23 cellular contexts compared by ENCODE assay signal in the genomic region with DNA sequence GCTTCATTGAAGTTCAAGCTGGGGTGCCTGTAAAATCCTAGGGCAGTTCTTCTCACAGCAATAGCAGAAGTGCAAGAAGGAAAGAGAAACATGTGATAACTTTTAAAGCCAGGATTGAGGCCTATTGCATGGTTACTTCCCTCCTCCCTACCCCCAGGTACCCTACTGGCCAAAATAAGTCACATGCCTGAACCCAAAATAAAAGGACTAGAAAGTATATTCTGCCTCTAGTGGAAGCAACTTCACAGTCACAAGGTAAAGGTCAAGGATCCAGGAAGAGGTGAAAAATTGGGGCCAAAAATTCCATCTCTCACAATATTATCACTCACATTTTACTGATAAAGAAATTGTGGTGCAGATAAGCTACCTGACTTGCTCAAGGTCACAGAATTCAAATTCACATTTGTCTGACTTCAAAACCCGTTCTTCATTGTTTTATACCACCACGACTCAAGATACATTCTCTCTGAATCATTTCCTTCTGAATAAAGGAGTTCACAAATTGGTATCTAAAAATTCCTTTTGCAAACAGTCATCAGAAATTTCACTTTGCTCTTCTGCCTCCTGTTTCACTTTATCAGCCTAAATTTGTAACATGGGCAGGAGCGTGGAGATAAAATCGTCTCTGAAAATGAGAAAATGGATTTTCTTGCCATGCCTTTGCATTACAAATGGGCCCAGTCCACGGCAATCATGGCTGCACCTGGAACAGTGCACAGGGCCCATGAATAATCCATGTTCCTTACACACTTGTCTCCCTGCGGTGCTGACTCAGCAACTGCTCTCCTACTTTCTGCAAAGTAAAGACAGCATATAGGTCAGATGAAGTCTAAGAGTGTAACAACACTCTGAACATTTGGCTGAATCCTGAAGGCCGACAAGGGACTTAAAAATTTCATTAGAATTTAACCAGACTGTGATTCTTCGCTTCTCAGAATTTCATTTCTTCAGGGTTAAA.
DNase-seq lines count a peak whose midpoint lies in the region; ATAC-seq and TF ChIP-seq lines count a peak whose summit lies in the region.
"Had no signal": no experiment of that assay in that cellular context is flagged by ENCODE, and none has a peak within 500 bp of the region (broad histone marks: within the 10 kb centered on the region; RNA-seq: fewer than 3 reads in every experiment).

No MANE protein-coding gene starts in this region.

- no peaks in the 10 kb centered on the region for H3K36me3 Mint-ChIP-seq in endodermal cell (ENCODE audit: low read depth)
- H3K36me3 Mint-ChIP-seq: CD14-positive monocyte; stimulated activated effector memory CD8-positive, alpha-beta T cell treated with anti-CD3 and anti-CD28 coated beads, Interleukin-12 subunit alpha, Interleukin-12 subunit beta, amount 100 ng/mL, for 72 hours had no signal

- TF ChIP-seq CTCF in RWPE2 (IDR thresholded peaks at IDR 0.05; ENCODE audit: poor library complexity, severe bottlenecking), result no peak
- peak; percentile 31 for TF ChIP-seq CTCF in endodermal cell (conservative IDR thresholded peaks at IDR 0.05)
- TF ChIP-seq CTCF in retinal pigment epithelial cell (conservative IDR thresholded peaks at IDR 0.05; ENCODE audit: low read depth, low read length), result peak; percentile 6
- no peak for TF ChIP-seq CTCF in MM.1S (IDR thresholded peaks at IDR 0.05; ENCODE audit: low read length)
- TF ChIP-seq CTCF in WERI-Rb-1 (IDR thresholded peaks at IDR 0.05; ENCODE audit: low read depth, low read length), result no peak

- WGBS in endodermal cell (ENCODE audit: insufficient coverage in 1 of 2, insufficient read length in 1 of 2), 2 experiments, result 93 to 95% methylated on average over 8 of the region's 8 CpGs

- peaks cover 4% of the 10 kb centered on the region for H3K9me3 Mint-ChIP-seq in endodermal cell

- H3K27ac ChIP-seq in RWPE2 (ENCODE audit: poor library complexity, severe bottlenecking), result peak overlapping the region; percentile 58
- no peak overlapping the region for H3K27ac ChIP-seq in endodermal cell (ENCODE audit: low read depth, low read length)
- no peak overlapping the region for H3K27ac ChIP-seq in MM.1S (ENCODE audit: low read length)
- H3K27ac ChIP-seq in WERI-Rb-1, result no peak overlapping the region
- H3K27ac ChIP-seq: skin epidermis had no signal

- H3K4me3 ChIP-seq in RWPE2 (ENCODE audit: severe bottlenecking) (no peak overlapping the region), endodermal cell (ENCODE audit: low read length) (no peak overlapping the region), retinal pigment epithelial cell (ENCODE audit: low read length) (no peak overlapping the region), MM.1S (ENCODE audit: low read length) (no peak overlapping the region), WERI-Rb-1 (ENCODE audit: low read depth, low read length) (no peak overlapping the region)
- H3K4me3 ChIP-seq: body of pancreas, mucosa of descending colon, skin epidermis had no signal

- no peaks in the 10 kb centered on the region for H3K79me2 ChIP-seq in MM.1S (ENCODE audit: low read length)

- H3K9me3 ChIP-seq in RWPE2 (ENCODE audit: severe bottlenecking) (no peaks in the 10 kb centered on the region), endodermal cell (ENCODE audit: control insufficient read depth, low read length) (peaks cover 8% of the 10 kb centered on the region), MM.1S (replicated peaks; ENCODE audit: insufficient read depth, low read length) (no peaks in the 10 kb centered on the region), WERI-Rb-1 (ENCODE audit: severe bottlenecking) (no peaks in the 10 kb centered on the region)
- H3K9me3 ChIP-seq: body of pancreas, mucosa of descending colon had no signal

- no peak overlapping the region for H3K4me2 ChIP-seq in MM.1S (ENCODE audit: low read depth, low read length)

- no peaks in the 10 kb centered on the region for H3K4me1 Mint-ChIP-seq in endodermal cell
- H3K4me1 Mint-ChIP-seq: activated CD4-positive, alpha-beta T cell treated with anti-CD3 and anti-CD28 coated beads for 36 hours; stimulated activated effector memory CD8-positive, alpha-beta T cell treated with anti-CD3 and anti-CD28 coated beads, Interleukin-12 subunit alpha, Interleukin-12 subunit beta, amount 100 ng/mL, for 72 hours; T-helper 17 cell had no signal

- H2AFZ ChIP-seq in MM.1S (ENCODE audit: low read length), result no peak overlapping the region

- H3K27me3 Mint-ChIP-seq in endodermal cell (ENCODE audit: insufficient read depth), result no peaks in the 10 kb centered on the region
- H3K27me3 Mint-ChIP-seq: T-helper 17 cell had no signal

- H3K27me3 ChIP-seq in RWPE2 (ENCODE audit: insufficient read depth, poor library complexity, severe bottlenecking), result no peaks in the 10 kb centered on the region
- no peaks in the 10 kb centered on the region for H3K27me3 ChIP-seq in endodermal cell (ENCODE audit: control insufficient read depth, insufficient read depth, low read length, poor library complexity, severe bottlenecking)
- H3K27me3 ChIP-seq in MM.1S (replicated peaks; ENCODE audit: insufficient read depth, low read length), result no peaks in the 10 kb centered on the region
- no peaks in the 10 kb centered on the region for H3K27me3 ChIP-seq in WERI-Rb-1 (ENCODE audit: insufficient read depth, low read depth, severe bottlenecking)
- H3K27me3 ChIP-seq: body of pancreas had no signal

- no peaks in the 10 kb centered on the region for H3F3A ChIP-seq in MM.1S (ENCODE audit: insufficient read depth, low read length)

- peaks cover 16% of the 10 kb centered on the region for H3K4me1 ChIP-seq in RWPE2 (ENCODE audit: insufficient read depth, poor library complexity, severe bottlenecking)
- no peaks in the 10 kb centered on the region for H3K4me1 ChIP-seq in endodermal cell (ENCODE audit: control insufficient read depth, insufficient read depth, low read length)
- H3K4me1 ChIP-seq in MM.1S (ENCODE audit: low read length), result no peaks in the 10 kb centered on the region
- H3K4me1 ChIP-seq: body of pancreas had no signal

- H3K9me2 ChIP-seq in MM.1S (replicated peaks; ENCODE audit: insufficient read depth, low read length), result no peaks in the 10 kb centered on the region

- no peak overlapping the region for H3K27ac Mint-ChIP-seq in endodermal cell
- H3K27ac Mint-ChIP-seq: activated CD4-positive, alpha-beta T cell treated with anti-CD3 and anti-CD28 coated beads for 36 hours; CD14-positive monocyte; HFFc6; stimulated activated effector memory CD8-positive, alpha-beta T cell treated with anti-CD3 and anti-CD28 coated beads, Interleukin-12 subunit alpha, Interleukin-12 subunit beta, amount 100 ng/mL, for 72 hours; T-helper 17 cell had no signal

- H3K4me3 Mint-ChIP-seq in endodermal cell, result no peak overlapping the region
- H3K4me3 Mint-ChIP-seq: activated CD4-positive, alpha-beta T cell treated with anti-CD3 and anti-CD28 coated beads for 36 hours; CD14-positive monocyte; HFFc6; stimulated activated effector memory CD8-positive, alpha-beta T cell treated with anti-CD3 and anti-CD28 coated beads, Interleukin-12 subunit alpha, Interleukin-12 subunit beta, amount 100 ng/mL, for 72 hours; T-helper 17 cell had no signal

- H3K9ac ChIP-seq in endodermal cell (ENCODE audit: extremely low read depth, low read length, poor library complexity, severe bottlenecking), result no peak overlapping the region
- H3K9ac ChIP-seq in MM.1S (ENCODE audit: low read length), result no peak overlapping the region

- ATAC-seq in RWPE2 (ENCODE audit: low read depth) (peak; percentile 75), HG03175 (IDR thresholded peaks at IDR 0.05; ENCODE audit: unreplicated experiment) (no peak)
- ATAC-seq: activated CD4-positive, alpha-beta T cell treated with anti-CD3 and anti-CD28 coated beads for 36 hours; body of pancreas; mucosa of descending colon; stimulated activated effector memory CD8-positive, alpha-beta T cell treated with anti-CD3 and anti-CD28 coated beads, Interleukin-12 subunit alpha, Interleukin-12 subunit beta, amount 100 ng/mL, for 72 hours; T-helper 17 cell had no signal

- H3K36me3 ChIP-seq in RWPE2 (ENCODE audit: low read depth) (peaks cover 9% of the 10 kb centered on the region), endodermal cell (ENCODE audit: control insufficient read depth, insufficient read depth, low read length) (no peaks in the 10 kb centered on the region), MM.1S (replicated peaks; ENCODE audit: insufficient read depth, low read length) (no peaks in the 10 kb centered on the region), WERI-Rb-1 (no peaks in the 10 kb centered on the region)

- DNase-seq in GM04503 (ENCODE audit: low read depth) (peak; percentile 1), RWPE2 (ENCODE audit: low spot score) (no peak), endodermal cell (no peak), retinal pigment epithelial cell (ENCODE audit: low read depth) (no peak), MM.1S (no peak), WERI-Rb-1 (no peak), NOMO-1 treated with DMSO at 0.1 percent for 48 hours (lab: John Stamatoyannopoulos, UW; ENCODE audit: unreplicated experiment) (no peak)
- DNase-seq: activated CD4-positive, alpha-beta T cell treated with anti-CD3 and anti-CD28 coated beads for 36 hours; activated CD8-positive, alpha-beta memory T cell treated with anti-CD3 and anti-CD28 coated beads, Interleukin-2, amount 50 U/mL, for 48 hours; body of pancreas; HFFc6; hippocampal formation; KBM-7; mucosa of descending colon; NCI-H446; occipital lobe; SHP77; T-helper 17 cell; trophoblast cell had no signal

- no peaks in the 10 kb centered on the region for H4K20me1 ChIP-seq in MM.1S (ENCODE audit: insufficient read depth, low read length)

Comparison
In these comparisons a context has a peak if more than half of its experiments do, and no peak if none do; other contexts are left out.
1. CTCF ChIP-seq: peak in endodermal cell (single experiment) and retinal pigment epithelial cell (single experiment); none in RWPE2 (single experiment), MM.1S (single experiment) and WERI-Rb-1 (single experiment).